In the genomic region with DNA sequence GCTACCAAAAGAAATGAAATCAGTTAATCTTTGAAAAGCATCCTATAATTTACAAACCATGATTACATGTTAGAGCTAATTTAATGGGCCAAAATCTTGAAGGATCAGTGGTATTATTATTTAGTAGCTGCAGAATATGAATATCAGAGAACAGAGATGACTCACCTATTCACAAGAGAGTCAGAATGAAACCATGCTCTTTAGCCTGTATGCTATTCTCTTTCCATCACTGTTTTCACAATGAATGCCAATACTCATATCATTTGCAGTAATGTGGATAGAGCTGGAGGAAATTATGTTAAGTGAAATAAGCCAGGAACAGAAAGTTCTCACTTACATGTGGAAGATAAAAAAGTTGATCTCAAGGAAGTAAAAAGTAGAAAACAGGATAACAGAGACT, we compare ENCODE assay signal across 12 cellular contexts.
A peak's percentile ranks its signal among the peaks of the same experiment; 100 is the strongest.
DNase-seq lines count a peak whose midpoint lies in the region; ATAC-seq and FAIRE-seq lines count a peak whose summit lies in the region.
"Had no signal": no experiment of that assay in that cellular context is flagged by ENCODE, and none has a peak within 500 bp of the region (broad histone marks: within the 10 kb centered on the region; RNA-seq: fewer than 3 reads in every experiment).

No MANE protein-coding gene starts in this region.

- ATAC-seq in GM19025 (IDR thresholded peaks at IDR 0.05; ENCODE audit: low read depth, unreplicated experiment) (peak; percentile 71), HG02571 (IDR thresholded peaks at IDR 0.05; ENCODE audit: unreplicated experiment) (peak; percentile 94), HG03354 (IDR thresholded peaks at IDR 0.05; ENCODE audit: poor library complexity, severe bottlenecking, unreplicated experiment) (peak; percentile 88)

- DNase-seq in NCI-H187 treated with DMSO at 0.1 percent for 48 hours (lab: John Stamatoyannopoulos, UW) (no peak), kidney glomerular epithelial cell (lab: John Stamatoyannopoulos, UW) (no peak), HK-2 (ENCODE audit: unreplicated experiment) (no peak), C1 segment of cervical spinal cord (lab: John Stamatoyannopoulos, UW) (no peak)
- DNase-seq: activated CD4-positive, alpha-beta T cell treated with anti-CD3 and anti-CD28 coated beads, Interleukin-2, amount 10 ng/mL, durations not matched to agents 7 days and 5 days; amniotic stem cell; DMS153; NCI-H526 had no signal

- FAIRE-seq in islet of Langerhans (lab: Jason Lieb, UNC) = peak; percentile 79
